1 cellular context compared by ENCODE assay signal in the genomic region with DNA sequence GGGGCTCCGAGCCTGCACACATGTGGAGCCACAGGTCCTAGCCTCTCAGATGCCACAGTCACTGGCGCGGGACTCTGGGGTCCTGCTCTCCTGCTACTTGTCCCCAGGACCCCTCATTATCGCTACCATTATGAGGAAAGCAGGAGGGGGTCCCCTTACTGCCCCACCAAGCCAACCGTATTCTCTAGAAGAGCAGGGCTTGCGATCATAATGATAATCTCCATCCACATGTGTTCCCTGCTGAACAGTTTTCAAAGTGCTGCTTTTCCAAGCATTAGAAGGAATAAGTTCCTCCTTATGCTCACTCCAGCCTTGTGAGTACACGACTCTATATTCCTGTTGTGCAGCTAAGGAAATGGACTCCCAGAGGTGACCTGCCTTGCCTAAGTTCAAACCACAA.
TF ChIP-seq lines count a peak whose summit lies in the region.

No MANE protein-coding gene starts in this region.

TF ChIP-seq in K562, 482 proteins besides CTCF, POLR2A, EP300 and RAD21:
- TF ChIP-seq, protein P1, sequence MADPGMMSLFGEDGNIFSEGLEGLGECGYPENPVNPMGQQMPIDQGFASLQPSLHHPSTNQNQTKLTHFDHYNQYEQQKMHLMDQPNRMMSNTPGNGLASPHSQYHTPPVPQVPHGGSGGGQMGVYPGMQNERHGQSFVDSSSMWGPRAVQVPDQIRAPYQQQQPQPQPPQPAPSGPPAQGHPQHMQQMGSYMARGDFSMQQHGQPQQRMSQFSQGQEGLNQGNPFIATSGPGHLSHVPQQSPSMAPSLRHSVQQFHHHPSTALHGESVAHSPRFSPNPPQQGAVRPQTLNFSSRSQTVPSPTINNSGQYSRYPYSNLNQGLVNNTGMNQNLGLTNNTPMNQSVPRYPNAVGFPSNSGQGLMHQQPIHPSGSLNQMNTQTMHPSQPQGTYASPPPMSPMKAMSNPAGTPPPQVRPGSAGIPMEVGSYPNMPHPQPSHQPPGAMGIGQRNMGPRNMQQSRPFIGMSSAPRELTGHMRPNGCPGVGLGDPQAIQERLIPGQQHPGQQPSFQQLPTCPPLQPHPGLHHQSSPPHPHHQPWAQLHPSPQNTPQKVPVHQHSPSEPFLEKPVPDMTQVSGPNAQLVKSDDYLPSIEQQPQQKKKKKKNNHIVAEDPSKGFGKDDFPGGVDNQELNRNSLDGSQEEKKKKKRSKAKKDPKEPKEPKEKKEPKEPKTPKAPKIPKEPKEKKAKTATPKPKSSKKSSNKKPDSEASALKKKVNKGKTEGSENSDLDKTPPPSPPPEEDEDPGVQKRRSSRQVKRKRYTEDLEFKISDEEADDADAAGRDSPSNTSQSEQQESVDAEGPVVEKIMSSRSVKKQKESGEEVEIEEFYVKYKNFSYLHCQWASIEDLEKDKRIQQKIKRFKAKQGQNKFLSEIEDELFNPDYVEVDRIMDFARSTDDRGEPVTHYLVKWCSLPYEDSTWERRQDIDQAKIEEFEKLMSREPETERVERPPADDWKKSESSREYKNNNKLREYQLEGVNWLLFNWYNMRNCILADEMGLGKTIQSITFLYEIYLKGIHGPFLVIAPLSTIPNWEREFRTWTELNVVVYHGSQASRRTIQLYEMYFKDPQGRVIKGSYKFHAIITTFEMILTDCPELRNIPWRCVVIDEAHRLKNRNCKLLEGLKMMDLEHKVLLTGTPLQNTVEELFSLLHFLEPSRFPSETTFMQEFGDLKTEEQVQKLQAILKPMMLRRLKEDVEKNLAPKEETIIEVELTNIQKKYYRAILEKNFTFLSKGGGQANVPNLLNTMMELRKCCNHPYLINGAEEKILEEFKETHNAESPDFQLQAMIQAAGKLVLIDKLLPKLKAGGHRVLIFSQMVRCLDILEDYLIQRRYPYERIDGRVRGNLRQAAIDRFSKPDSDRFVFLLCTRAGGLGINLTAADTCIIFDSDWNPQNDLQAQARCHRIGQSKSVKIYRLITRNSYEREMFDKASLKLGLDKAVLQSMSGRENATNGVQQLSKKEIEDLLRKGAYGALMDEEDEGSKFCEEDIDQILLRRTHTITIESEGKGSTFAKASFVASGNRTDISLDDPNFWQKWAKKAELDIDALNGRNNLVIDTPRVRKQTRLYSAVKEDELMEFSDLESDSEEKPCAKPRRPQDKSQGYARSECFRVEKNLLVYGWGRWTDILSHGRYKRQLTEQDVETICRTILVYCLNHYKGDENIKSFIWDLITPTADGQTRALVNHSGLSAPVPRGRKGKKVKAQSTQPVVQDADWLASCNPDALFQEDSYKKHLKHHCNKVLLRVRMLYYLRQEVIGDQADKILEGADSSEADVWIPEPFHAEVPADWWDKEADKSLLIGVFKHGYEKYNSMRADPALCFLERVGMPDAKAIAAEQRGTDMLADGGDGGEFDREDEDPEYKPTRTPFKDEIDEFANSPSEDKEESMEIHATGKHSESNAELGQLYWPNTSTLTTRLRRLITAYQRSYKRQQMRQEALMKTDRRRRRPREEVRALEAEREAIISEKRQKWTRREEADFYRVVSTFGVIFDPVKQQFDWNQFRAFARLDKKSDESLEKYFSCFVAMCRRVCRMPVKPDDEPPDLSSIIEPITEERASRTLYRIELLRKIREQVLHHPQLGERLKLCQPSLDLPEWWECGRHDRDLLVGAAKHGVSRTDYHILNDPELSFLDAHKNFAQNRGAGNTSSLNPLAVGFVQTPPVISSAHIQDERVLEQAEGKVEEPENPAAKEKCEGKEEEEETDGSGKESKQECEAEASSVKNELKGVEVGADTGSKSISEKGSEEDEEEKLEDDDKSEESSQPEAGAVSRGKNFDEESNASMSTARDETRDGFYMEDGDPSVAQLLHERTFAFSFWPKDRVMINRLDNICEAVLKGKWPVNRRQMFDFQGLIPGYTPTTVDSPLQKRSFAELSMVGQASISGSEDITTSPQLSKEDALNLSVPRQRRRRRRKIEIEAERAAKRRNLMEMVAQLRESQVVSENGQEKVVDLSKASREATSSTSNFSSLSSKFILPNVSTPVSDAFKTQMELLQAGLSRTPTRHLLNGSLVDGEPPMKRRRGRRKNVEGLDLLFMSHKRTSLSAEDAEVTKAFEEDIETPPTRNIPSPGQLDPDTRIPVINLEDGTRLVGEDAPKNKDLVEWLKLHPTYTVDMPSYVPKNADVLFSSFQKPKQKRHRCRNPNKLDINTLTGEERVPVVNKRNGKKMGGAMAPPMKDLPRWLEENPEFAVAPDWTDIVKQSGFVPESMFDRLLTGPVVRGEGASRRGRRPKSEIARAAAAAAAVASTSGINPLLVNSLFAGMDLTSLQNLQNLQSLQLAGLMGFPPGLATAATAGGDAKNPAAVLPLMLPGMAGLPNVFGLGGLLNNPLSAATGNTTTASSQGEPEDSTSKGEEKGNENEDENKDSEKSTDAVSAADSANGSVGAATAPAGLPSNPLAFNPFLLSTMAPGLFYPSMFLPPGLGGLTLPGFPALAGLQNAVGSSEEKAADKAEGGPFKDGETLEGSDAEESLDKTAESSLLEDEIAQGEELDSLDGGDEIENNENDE (IDR thresholded peaks at IDR 0.05; ENCODE audit: low read depth, low read length): peak; percentile 82
- no peak for TF ChIP-seq SMC3 (conservative IDR thresholded peaks at IDR 0.05; ENCODE audit: insufficient read depth, low read depth, low read length)
- TF ChIP-seq PCBP1 (IDR thresholded peaks at IDR 0.05; ENCODE audit: low read depth, low read length, poor library complexity, severe bottlenecking): no peak
- TF ChIP-seq ZNF699 (CRISPR knock-in tag; IDR thresholded peaks at IDR 0.05; ENCODE audit: insufficient replicate concordance): no peak
TF ChIP-seq in K562: peak in this region for 1.
